ENCODE assay signal across 24 cellular contexts in the genomic region with DNA sequence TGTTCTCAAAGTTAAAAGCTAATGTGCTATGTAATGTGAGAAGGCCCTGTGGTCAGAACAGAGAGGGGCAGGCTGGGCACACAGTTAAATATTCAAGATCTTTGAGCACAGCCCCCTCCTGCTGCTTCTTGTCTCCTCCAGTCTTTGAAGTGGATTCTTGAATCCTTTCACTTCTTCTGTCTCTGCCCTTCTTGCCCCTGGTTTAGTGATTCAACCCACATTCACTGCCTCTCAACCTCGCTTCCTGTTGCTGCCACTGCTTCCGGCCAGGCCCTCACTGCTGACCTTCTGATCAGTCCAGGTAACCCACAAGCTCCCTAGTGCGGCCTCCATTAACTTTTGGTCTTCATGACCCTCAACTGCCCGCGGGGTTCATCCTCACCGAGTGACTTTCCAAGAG.
A peak's percentile ranks its signal among the peaks of the same experiment; 100 is the strongest.
DNase-seq lines count a peak whose midpoint lies in the region; ATAC-seq, FAIRE-seq and TF ChIP-seq lines count a peak whose summit lies in the region.
"Had no signal": no experiment of that assay in that cellular context is flagged by ENCODE, and none has a peak within 500 bp of the region (broad histone marks: within the 10 kb centered on the region; RNA-seq: fewer than 3 reads in every experiment).

No MANE protein-coding gene starts in this region.

- TF ChIP-seq RAD21 in HepG2 (CRISPR knock-in tag; IDR thresholded peaks at IDR 0.05), result no peak

- H3K27ac ChIP-seq in HepG2 (ENCODE audit: extremely low read length, insufficient read depth, low read length), result no peak overlapping the region
- no peak overlapping the region for H3K27ac ChIP-seq in right lobe of liver
- H3K27ac ChIP-seq in endodermal cell (ENCODE audit: low read depth, low read length), result no peak overlapping the region
- H3K27ac ChIP-seq: dorsolateral prefrontal cortex, left ventricle myocardium inferior, SJSA1, thyroid gland had no signal

- TF ChIP-seq EP300 in HepG2 (IDR thresholded peaks at IDR 0.05; ENCODE audit: low read depth in 2 of 2, low read length in 2 of 2) (no peak), HepG2 (CRISPR knock-in tag; IDR thresholded peaks at IDR 0.05; ENCODE audit: borderline replicate concordance) (no peak)

- intact Hi-C loops in HepG2 (cut with micrococcal nuclease; ENCODE audit: unreplicated experiment) (no loop called here), right lobe of liver (cut with DNase I) (no loop called here), left ventricle myocardium superior (cut with micrococcal nuclease) (no loop called here)

- WGBS in HepG2 (ENCODE audit: low lambda C conversion rate), result 22% methylated on average over 6 of the region's 6 CpGs
- 71% methylated on average over 6 of the region's 6 CpGs for WGBS in right lobe of liver (ENCODE audit: insufficient coverage, low coverage, low lambda C conversion rate, missing lambda C conversion rate)
- WGBS in endodermal cell (ENCODE audit: insufficient coverage in 1 of 2, insufficient read length in 1 of 2), 2 experiments, result 69 to 80% methylated on average over 6 of the region's 6 CpGs

- no peak overlapping the region for H3K9ac ChIP-seq in HepG2 (ENCODE audit: insufficient read depth, low read depth, low read length)
- H3K9ac ChIP-seq in endodermal cell (ENCODE audit: extremely low read depth, low read length, poor library complexity, severe bottlenecking), result no peak overlapping the region

- H3K4me2 ChIP-seq in HepG2 (ENCODE audit: low read depth, low read length), result no peak overlapping the region

- DNase-seq in HepG2 (ENCODE audit: low spot score), result no peak
- DNase-seq in right lobe of liver, result no peak
- DNase-seq in endodermal cell, result no peak
- no peak for DNase-seq in left ventricle myocardium superior
- no peak for DNase-seq in COLO829 (ENCODE audit: low spot score)
- DNase-seq: 8988T; activated CD8-positive, alpha-beta memory T cell treated with anti-CD3 and anti-CD28 coated beads, Interleukin-2, amount 10 ng/mL, durations not matched to agents 7 days and 5 days; dorsolateral prefrontal cortex; erythroblast; Kasumi-1; left ventricle myocardium inferior; NCI-H526 treated with DMSO at 0.1 percent for 48 hours; occipital lobe; right cardiac atrium; thyroid gland had no signal

- peak overlapping the region; percentile 7 for H3K27ac Mint-ChIP-seq in endodermal cell
- H3K27ac Mint-ChIP-seq: activated CD8-positive, alpha-beta memory T cell treated with anti-CD3 and anti-CD28 coated beads, Interleukin-2, amount 10 ng/mL, durations not matched to agents 7 days and 5 days; activated T-helper 17 cell treated with anti-CD3 and anti-CD28 coated beads, Interleukin-2, amount 50 U/mL, for 72 hours; stimulated activated memory B cell treated with anti-CD40 and anti-IgM and Interleukin-4, amounts not matched to agents 10 μg/mL and 1 μg/mL and 100 μg/mL, for 72 hours; T-helper 2 cell treated with Interferon-gamma antibody and Interleukin-4, amounts not matched to agents 5 μg/mL and 100 μg/mL, for 36 hours had no signal

- no peak for ATAC-seq in HepG2
- no peak for ATAC-seq in right lobe of liver
- peak; percentile 70 for ATAC-seq in HG03571 (IDR thresholded peaks at IDR 0.05; ENCODE audit: unreplicated experiment)
- no peak for ATAC-seq in left ventricle myocardium superior
- no peak for ATAC-seq in GM19395 (IDR thresholded peaks at IDR 0.05; ENCODE audit: unreplicated experiment)
- no peak for ATAC-seq in esophagus mucosa
- ATAC-seq: activated CD8-positive, alpha-beta memory T cell treated with anti-CD3 and anti-CD28 coated beads, Interleukin-2, amount 10 ng/mL, durations not matched to agents 7 days and 5 days; activated T-helper 17 cell treated with anti-CD3 and anti-CD28 coated beads, Interleukin-2, amount 50 U/mL, for 72 hours; right cardiac atrium; stimulated activated memory B cell treated with anti-CD40 and anti-IgM and Interleukin-4, amounts not matched to agents 10 μg/mL and 1 μg/mL and 100 μg/mL, for 72 hours had no signal

- H3K4me3 Mint-ChIP-seq in endodermal cell, result no peak overlapping the region
- H3K4me3 Mint-ChIP-seq: activated CD8-positive, alpha-beta memory T cell treated with anti-CD3 and anti-CD28 coated beads, Interleukin-2, amount 10 ng/mL, durations not matched to agents 7 days and 5 days; activated T-helper 17 cell treated with anti-CD3 and anti-CD28 coated beads, Interleukin-2, amount 50 U/mL, for 72 hours; stimulated activated memory B cell treated with anti-CD40 and anti-IgM and Interleukin-4, amounts not matched to agents 10 μg/mL and 1 μg/mL and 100 μg/mL, for 72 hours; T-helper 2 cell treated with Interferon-gamma antibody and Interleukin-4, amounts not matched to agents 5 μg/mL and 100 μg/mL, for 36 hours had no signal

- H3K27me3 Mint-ChIP-seq in endodermal cell (ENCODE audit: insufficient read depth), result no peaks in the 10 kb centered on the region
- H3K27me3 Mint-ChIP-seq: activated CD8-positive, alpha-beta memory T cell treated with anti-CD3 and anti-CD28 coated beads, Interleukin-2, amount 10 ng/mL, durations not matched to agents 7 days and 5 days; activated T-helper 17 cell treated with anti-CD3 and anti-CD28 coated beads, Interleukin-2, amount 50 U/mL, for 72 hours had no signal

- no peak overlapping the region for H3K4me3 ChIP-seq in HepG2 (replicated peaks in 1 of 3; ENCODE audit: insufficient read depth in 1 of 3, low read depth in 2 of 3, low read length in 3 of 3)
- H3K4me3 ChIP-seq in right lobe of liver, result no peak overlapping the region
- H3K4me3 ChIP-seq in endodermal cell (ENCODE audit: low read length), result no peak overlapping the region
- H3K4me3 ChIP-seq: dorsolateral prefrontal cortex, left ventricle myocardium inferior, SJSA1, thyroid gland had no signal

- no peaks in the 10 kb centered on the region for H3K27me3 ChIP-seq in HepG2 (ENCODE audit: control insufficient read depth in 1 of 2, insufficient read depth in 2 of 2, low read length in 2 of 2)
- H3K27me3 ChIP-seq in right lobe of liver, result no peaks in the 10 kb centered on the region
- no peaks in the 10 kb centered on the region for H3K27me3 ChIP-seq in endodermal cell (ENCODE audit: control insufficient read depth, insufficient read depth, low read length, poor library complexity, severe bottlenecking)
- H3K27me3 ChIP-seq: SJSA1, thyroid gland had no signal

- H2AFZ ChIP-seq in HepG2 (ENCODE audit: low read length), result no peak overlapping the region

- BruUV-seq in HepG2 (replicated peaks; lab: Mats Ljungman, UMichigan), result no TSS peak

- POLR2A ChIA-PET in HepG2 (lab: Yijun Ruan, JAX), result no interaction called here

- H3K36me3 ChIP-seq in HepG2 (replicated peaks in 1 of 2; ENCODE audit: control insufficient read depth in 1 of 2, insufficient read depth in 2 of 2, low read length in 2 of 2), result no peaks in the 10 kb centered on the region
- H3K36me3 ChIP-seq in right lobe of liver, result no peaks in the 10 kb centered on the region
- H3K36me3 ChIP-seq in endodermal cell (ENCODE audit: control insufficient read depth, insufficient read depth, low read length), result no peaks in the 10 kb centered on the region
- H3K36me3 ChIP-seq: left ventricle myocardium inferior, SJSA1, thyroid gland had no signal

- H3K79me2 ChIP-seq in HepG2 (ENCODE audit: insufficient read depth, low read length), result no peaks in the 10 kb centered on the region

- CTCF ChIA-PET in HepG2 (lab: Yijun Ruan, JAX; ENCODE audit: low intra/inter-chr PET ratio, low total read pairs), result no interaction called here

- H3K4me1 ChIP-seq in HepG2 (ENCODE audit: insufficient read depth, low read length) (no peaks in the 10 kb centered on the region), right lobe of liver (no peaks in the 10 kb centered on the region), endodermal cell (ENCODE audit: control insufficient read depth, insufficient read depth, low read length) (no peaks in the 10 kb centered on the region)
- H3K4me1 ChIP-seq: left ventricle myocardium inferior, SJSA1, thyroid gland had no signal

- TF ChIP-seq POLR2A in HepG2 (IDR thresholded peaks at IDR 0.05; ENCODE audit: insufficient read depth in 1 of 2, low read depth in 2 of 2, low read length in 2 of 2) (no peak), right lobe of liver (IDR thresholded peaks at IDR 0.05) (no peak)

- no peaks in the 10 kb centered on the region for H3K36me3 Mint-ChIP-seq in endodermal cell (ENCODE audit: low read depth)
- H3K36me3 Mint-ChIP-seq: activated CD8-positive, alpha-beta memory T cell treated with anti-CD3 and anti-CD28 coated beads, Interleukin-2, amount 10 ng/mL, durations not matched to agents 7 days and 5 days; stimulated activated memory B cell treated with anti-CD40 and anti-IgM and Interleukin-4, amounts not matched to agents 10 μg/mL and 1 μg/mL and 100 μg/mL, for 72 hours had no signal

- no peak for FAIRE-seq in HepG2 (lab: Jason Lieb, UNC)
- FAIRE-seq: bronchial epithelial cell, D721Med had no signal

- H4K20me1 ChIP-seq in HepG2 (ENCODE audit: insufficient read depth, low read length), result no peaks in the 10 kb centered on the region

- no peaks in the 10 kb centered on the region for H3K9me3 ChIP-seq in HepG2 (ENCODE audit: low read length)
- no peaks in the 10 kb centered on the region for H3K9me3 ChIP-seq in right lobe of liver
- no peaks in the 10 kb centered on the region for H3K9me3 ChIP-seq in endodermal cell (ENCODE audit: control insufficient read depth, low read length)
- H3K9me3 ChIP-seq: left ventricle myocardium inferior, SJSA1, thyroid gland had no signal

- in situ Hi-C loops in HepG2 (cut with HindIII; ENCODE audit: extremely low pct_ligation_motif_present, low pct_unique_long_range_greater_than_20kb), result no loop called here

- peaks cover 5% of the 10 kb centered on the region for H3K4me1 Mint-ChIP-seq in endodermal cell
- H3K4me1 Mint-ChIP-seq: activated CD8-positive, alpha-beta memory T cell treated with anti-CD3 and anti-CD28 coated beads, Interleukin-2, amount 10 ng/mL, durations not matched to agents 7 days and 5 days had no signal

- TF ChIP-seq CTCF in HepG2 (CRISPR knock-in tag; IDR thresholded peaks at IDR 0.05) (no peak), right lobe of liver (IDR thresholded peaks at IDR 0.05) (no peak), endodermal cell (conservative IDR thresholded peaks at IDR 0.05) (no peak)

- peaks cover 1% of the 10 kb centered on the region for H3K9me3 Mint-ChIP-seq in endodermal cell
- H3K9me3 Mint-ChIP-seq: stimulated activated memory B cell treated with anti-CD40 and anti-IgM and Interleukin-4, amounts not matched to agents 10 μg/mL and 1 μg/mL and 100 μg/mL, for 72 hours; T-helper 2 cell treated with Interferon-gamma antibody and Interleukin-4, amounts not matched to agents 5 μg/mL and 100 μg/mL, for 36 hours had no signal

TF ChIP-seq in HepG2, 621 proteins besides CTCF, POLR2A, EP300 and RAD21 (continues in another document):
- TF ChIP-seq GABPB1 (CRISPR knock-in tag; IDR thresholded peaks at IDR 0.05), result peak; percentile 47; the same call in 1 of the 2 replicates
- TF ChIP-seq, protein P1, sequence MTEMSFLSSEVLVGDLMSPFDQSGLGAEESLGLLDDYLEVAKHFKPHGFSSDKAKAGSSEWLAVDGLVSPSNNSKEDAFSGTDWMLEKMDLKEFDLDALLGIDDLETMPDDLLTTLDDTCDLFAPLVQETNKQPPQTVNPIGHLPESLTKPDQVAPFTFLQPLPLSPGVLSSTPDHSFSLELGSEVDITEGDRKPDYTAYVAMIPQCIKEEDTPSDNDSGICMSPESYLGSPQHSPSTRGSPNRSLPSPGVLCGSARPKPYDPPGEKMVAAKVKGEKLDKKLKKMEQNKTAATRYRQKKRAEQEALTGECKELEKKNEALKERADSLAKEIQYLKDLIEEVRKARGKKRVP (CRISPR knock-in tag; IDR thresholded peaks at IDR 0.05), result no peak
